12 cellular contexts compared by ENCODE assay signal in the genomic region with DNA sequence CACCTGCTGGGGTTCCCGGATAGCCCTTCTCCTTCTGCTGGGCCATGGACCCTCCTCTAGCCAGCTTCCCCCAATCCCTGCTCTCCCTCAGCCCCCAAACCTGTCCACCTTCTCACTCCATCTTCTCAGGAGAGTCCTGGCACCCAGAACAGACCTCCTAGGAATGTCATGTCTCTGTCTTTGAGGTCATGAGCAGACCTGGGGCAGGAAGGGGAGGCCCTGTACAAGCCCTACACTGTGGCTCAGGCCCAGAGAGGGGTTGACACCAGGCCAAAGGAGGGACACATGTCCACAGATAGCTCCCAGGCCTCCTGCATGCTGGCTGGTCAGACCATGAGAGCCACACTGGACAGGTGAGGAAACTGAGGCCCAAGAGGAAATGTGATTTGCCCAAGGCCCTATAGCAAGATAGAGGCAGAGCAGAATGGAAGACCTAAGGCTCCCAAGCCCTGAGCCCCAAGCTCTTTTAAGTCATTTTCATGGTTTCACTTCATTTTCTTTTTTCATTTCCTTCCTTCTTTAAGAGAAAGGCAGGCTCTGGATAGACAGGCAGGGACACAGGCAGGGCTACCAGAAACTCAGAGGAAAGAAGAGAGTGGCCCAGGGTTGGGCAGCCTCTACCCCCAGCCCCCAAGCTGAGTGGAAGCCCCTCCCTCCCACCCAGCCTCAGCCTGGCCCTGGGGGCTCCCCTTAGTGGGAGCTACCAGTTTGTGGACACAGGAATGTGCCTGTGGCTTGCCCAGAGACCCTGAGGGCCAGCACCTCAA.
DNase-seq lines count a peak whose midpoint lies in the region; ATAC-seq and TF ChIP-seq lines count a peak whose summit lies in the region.
"Had no signal": no experiment of that assay in that cellular context is flagged by ENCODE, and none has a peak within 500 bp of the region (broad histone marks: within the 10 kb centered on the region; RNA-seq: fewer than 3 reads in every experiment).

No MANE protein-coding gene starts in this region.

- ATAC-seq in activated naive CD8-positive, alpha-beta T cell treated with anti-CD3 and anti-CD28 coated beads, Interleukin-2, amount 10 ng/mL, durations not matched to agents 7 days and 5 days (ENCODE audit: low read depth): no peak
- no peak for ATAC-seq in activated naive CD8-positive, alpha-beta T cell treated with anti-CD3 and anti-CD28 coated beads, Interleukin-2, amount 50 U/mL, for 24 hours

- no peaks in the 10 kb centered on the region for H3K27me3 ChIP-seq in dorsolateral prefrontal cortex
- no peaks in the 10 kb centered on the region for H3K27me3 ChIP-seq in uterus

- H3K9me3 ChIP-seq in uterus: no peaks in the 10 kb centered on the region

- peaks cover 4% of the 10 kb centered on the region for H3K9me3 Mint-ChIP-seq in activated naive CD8-positive, alpha-beta T cell treated with anti-CD3 and anti-CD28 coated beads, Interleukin-2, amount 10 ng/mL, durations not matched to agents 7 days and 5 days
- no peaks in the 10 kb centered on the region for H3K9me3 Mint-ChIP-seq in activated naive CD8-positive, alpha-beta T cell treated with anti-CD3 and anti-CD28 coated beads, Interleukin-2, amount 50 U/mL, for 24 hours
- H3K9me3 Mint-ChIP-seq: IgD-negative memory B cell had no signal

- H3K36me3 Mint-ChIP-seq in activated naive CD8-positive, alpha-beta T cell treated with anti-CD3 and anti-CD28 coated beads, Interleukin-2, amount 10 ng/mL, durations not matched to agents 7 days and 5 days: peaks cover 7% of the 10 kb centered on the region
- no peaks in the 10 kb centered on the region for H3K36me3 Mint-ChIP-seq in activated naive CD8-positive, alpha-beta T cell treated with anti-CD3 and anti-CD28 coated beads, Interleukin-2, amount 50 U/mL, for 24 hours (ENCODE audit: low read depth)
- H3K36me3 Mint-ChIP-seq: IgD-negative memory B cell had no signal

- H3K27me3 Mint-ChIP-seq in activated naive CD8-positive, alpha-beta T cell treated with anti-CD3 and anti-CD28 coated beads, Interleukin-2, amount 10 ng/mL, durations not matched to agents 7 days and 5 days: peaks cover 7% of the 10 kb centered on the region
- no peaks in the 10 kb centered on the region for H3K27me3 Mint-ChIP-seq in activated naive CD8-positive, alpha-beta T cell treated with anti-CD3 and anti-CD28 coated beads, Interleukin-2, amount 50 U/mL, for 24 hours
- H3K27me3 Mint-ChIP-seq: IgD-negative memory B cell had no signal

- peak overlapping the region; percentile 31 for H3K27ac Mint-ChIP-seq in activated naive CD8-positive, alpha-beta T cell treated with anti-CD3 and anti-CD28 coated beads, Interleukin-2, amount 10 ng/mL, durations not matched to agents 7 days and 5 days
- no peak overlapping the region for H3K27ac Mint-ChIP-seq in activated naive CD8-positive, alpha-beta T cell treated with anti-CD3 and anti-CD28 coated beads, Interleukin-2, amount 50 U/mL, for 24 hours

- H3K4me1 Mint-ChIP-seq in activated naive CD8-positive, alpha-beta T cell treated with anti-CD3 and anti-CD28 coated beads, Interleukin-2, amount 10 ng/mL, durations not matched to agents 7 days and 5 days: peaks cover 13% of the 10 kb centered on the region
- peaks cover 10% of the 10 kb centered on the region for H3K4me1 Mint-ChIP-seq in activated naive CD8-positive, alpha-beta T cell treated with anti-CD3 and anti-CD28 coated beads, Interleukin-2, amount 50 U/mL, for 24 hours

- TF ChIP-seq CTCF in dorsolateral prefrontal cortex (IDR thresholded peaks at IDR 0.05 in 54 of 56, conservative IDR thresholded peaks at IDR 0.05 in 2 of 56; ENCODE audit: low read depth in 1 of 56, partially characterized antibody in 56 of 56): no peak
- no peak for TF ChIP-seq CTCF in uterus (IDR thresholded peaks at IDR 0.05)
- TF ChIP-seq CTCF in GM10266 (IDR thresholded peaks at IDR 0.05; ENCODE audit: control insufficient read depth, insufficient read depth, low read depth, missing control alignments): no peak

- peak; percentile 27 for DNase-seq in activated naive CD8-positive, alpha-beta T cell treated with anti-CD3 and anti-CD28 coated beads, Interleukin-2, amount 10 ng/mL, durations not matched to agents 7 days and 5 days
- no peak for DNase-seq in activated naive CD8-positive, alpha-beta T cell treated with anti-CD3 and anti-CD28 coated beads, Interleukin-2, amount 50 U/mL, for 24 hours
- DNase-seq in dorsolateral prefrontal cortex (peak in 5 of 10 donors; percentile 4 to 29 (median 22)), mesenteric fat pad (ENCODE audit: low spot score) (peak; percentile 62), uterus (peak in 1 of 2 donors; percentile 15), SW480 (ENCODE audit: low spot score) (no peak), GM10266 (ENCODE audit: extremely low spot score) (no peak), NCI-H1694 treated with DMSO at 0.1 percent for 48 hours (lab: John Stamatoyannopoulos, UW) (no peak)
- DNase-seq: EL, NCI-H187, T-helper 9 cell had no signal

- no peaks in the 10 kb centered on the region for H3K4me1 ChIP-seq in uterus

- no peak overlapping the region for H3K4me3 Mint-ChIP-seq in activated naive CD8-positive, alpha-beta T cell treated with anti-CD3 and anti-CD28 coated beads, Interleukin-2, amount 10 ng/mL, durations not matched to agents 7 days and 5 days
- H3K4me3 Mint-ChIP-seq in activated naive CD8-positive, alpha-beta T cell treated with anti-CD3 and anti-CD28 coated beads, Interleukin-2, amount 50 U/mL, for 24 hours: no peak overlapping the region

- no peak for TF ChIP-seq POLR2A in uterus (IDR thresholded peaks at IDR 0.05)

- POLR2A ChIA-PET in activated naive CD8-positive, alpha-beta T cell treated with anti-CD3 and anti-CD28 coated beads, Interleukin-2, amount 10 ng/mL, durations not matched to agents 7 days and 5 days (lab: Charles Lee): interaction anchor here (0.9 to 1.1 kb wide), 2 partner anchors 16 to 34 kb away, joined by 3 to 5 read pairs; no protein-coding TSS in a partner anchor

- intact Hi-C loops in dorsolateral prefrontal cortex (cut with DNase I): no loop called here
- intact Hi-C loops in uterus (cut with DNase I; ENCODE audit: low total_unique reads): no loop called here

- H3K4me3 ChIP-seq in dorsolateral prefrontal cortex: no peak overlapping the region
- no peak overlapping the region for H3K4me3 ChIP-seq in uterus

- no peaks in the 10 kb centered on the region for H3K36me3 ChIP-seq in uterus

- H3K27ac ChIP-seq in dorsolateral prefrontal cortex: peak overlapping the region in 52 of 59 donors; percentile 16 to 94 (median 70)
- peak overlapping the region; percentile 8 to 16 for H3K27ac ChIP-seq in uterus

Comparison
In these comparisons a context has a peak if more than half of its experiments do, and no peak if none do; other contexts are left out.
1. DNase-seq: peak in activated naive CD8-positive, alpha-beta T cell treated with anti-CD3 and anti-CD28 coated beads, Interleukin-2, amount 10 ng/mL, durations not matched to agents 7 days and 5 days (single experiment) and mesenteric fat pad (single experiment); none in activated naive CD8-positive, alpha-beta T cell treated with anti-CD3 and anti-CD28 coated beads, Interleukin-2, amount 50 U/mL, for 24 hours (single experiment), SW480 (single experiment), GM10266 (single experiment) and NCI-H1694 treated with DMSO at 0.1 percent for 48 hours (single experiment).